23 cellular contexts compared by ENCODE assay signal in genomic region chr10:16505168-16505567, GRCh38. TPM values are rescaled to one million over a fixed set of nuclear protein-coding genes. Genes with fewer than 3 reads are reported as not detected.
"Had no signal": no experiment of that assay in that cellular context is flagged by ENCODE, and none has a peak within 500 bp of the region (broad histone marks: within the 10 kb centered on the region; RNA-seq: fewer than 3 reads in every experiment).

No MANE protein-coding gene starts in this region.

- H3K36me3 ChIP-seq: gastrocnemius medialis, vagina had no signal

- H3K9me3 ChIP-seq: gastrocnemius medialis, heart left ventricle, right lobe of liver, stomach, vagina had no signal

- H3K4me1 ChIP-seq: gastrocnemius medialis, heart left ventricle, right lobe of liver, stomach, vagina had no signal

- H3K4me3 ChIP-seq: gastrocnemius medialis, heart left ventricle, right lobe of liver, stomach, vagina had no signal

- DNase-seq: activated CD4-positive, alpha-beta T cell treated with anti-CD3 and anti-CD28 coated beads, Interleukin-2, amount 10 ng/mL, durations not matched to agents 24 days and 14 days; activated CD4-positive, CD25-positive, alpha-beta regulatory T cell; activated CD8-positive, alpha-beta memory T cell treated with anti-CD3 and anti-CD28 coated beads, Interleukin-2, amount 50 U/mL, for 4 hours; activated CD8-positive, alpha-beta T cell treated with anti-CD3 and anti-CD28 coated beads, Interleukin-2, amount 10 ng/mL, durations not matched to agents 7 days and 5 days; activated gamma-delta T cell; activated T-cell treated with anti-CD3 and anti-CD28 coated beads, Interleukin-2, amount 50 U/mL, for 72 hours; amniotic stem cell; endodermal cell; gastrocnemius medialis; heart left ventricle; left ventricle myocardium superior; naive thymus-derived CD8-positive, alpha-beta T cell; right lobe of liver; stimulated activated CD4-positive, alpha-beta T cell treated with anti-CD3 and anti-CD28 coated beads, Interleukin-4, amount 100 ng/mL, for 24 hours; stomach; trophoblast cell had no signal

- FAIRE-seq: colon, TTC549 had no signal

- ATAC-seq: activated CD8-positive, alpha-beta T cell treated with anti-CD3 and anti-CD28 coated beads, Interleukin-2, amount 10 ng/mL, durations not matched to agents 7 days and 5 days; activated T-cell treated with anti-CD3 and anti-CD28 coated beads, Interleukin-2, amount 50 U/mL, for 72 hours; gastrocnemius medialis; heart left ventricle; left ventricle myocardium superior; naive thymus-derived CD8-positive, alpha-beta T cell; right lobe of liver; stimulated activated effector memory CD8-positive, alpha-beta T cell treated with anti-CD3 and anti-CD28 coated beads, Interleukin-12 subunit alpha, Interleukin-12 subunit beta, amount 100 ng/mL, for 72 hours had no signal

RNA-seq across cellular contexts. Expression of gene C1QL3, which starts 16.5 kb away (rescaled TPM):
- total RNA-seq: activated CD4-positive, alpha-beta T cell treated with anti-CD3 and anti-CD28 coated beads, Interleukin-2, amount 10 ng/mL, durations not matched to agents 24 days and 14 days; activated CD8-positive, alpha-beta T cell treated with anti-CD3 and anti-CD28 coated beads, Interleukin-2, amount 10 ng/mL, durations not matched to agents 7 days and 5 days; cardiac septum; gastrocnemius medialis; heart left ventricle; left ventricle myocardium superior; mononuclear cell; naive thymus-derived CD8-positive, alpha-beta T cell; osteocyte; right lobe of liver; vagina had no signal
- polyA plus RNA-seq: stomach had no signal
